ENCODE assay signal across 1 cellular context in the genomic region with DNA sequence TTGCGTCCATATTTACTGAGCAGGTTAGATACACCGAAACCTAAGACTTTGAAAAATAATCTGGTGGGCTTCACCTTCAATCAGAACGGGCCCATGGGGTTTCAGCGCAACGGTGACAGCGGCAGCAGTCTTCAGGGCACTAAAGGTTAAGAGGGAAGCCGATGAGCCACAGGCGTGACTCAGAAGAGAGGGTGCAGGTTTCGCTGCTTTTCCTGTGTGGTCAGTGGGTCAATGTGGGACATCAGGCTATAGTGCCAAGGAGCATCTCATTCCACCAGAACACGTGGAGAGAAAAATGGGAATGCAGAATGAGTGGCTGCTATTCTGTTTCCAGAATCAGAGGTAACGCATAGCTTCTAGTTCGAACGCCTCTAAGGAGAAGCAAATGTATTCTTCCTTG.
TF ChIP-seq lines count a peak whose summit lies in the region.

No MANE protein-coding gene starts in this region.

TF ChIP-seq in H1, 55 proteins besides CTCF, POLR2A, EP300 and RAD21:
- no peak for TF ChIP-seq KDM5A (IDR thresholded peaks at IDR 0.05; ENCODE audit: low read length)
- TF ChIP-seq CREB1 (IDR thresholded peaks at IDR 0.05): no peak
- TF ChIP-seq FOSL1 (IDR thresholded peaks at IDR 0.05; ENCODE audit: insufficient read depth, low read depth, low read length): no peak
- TF ChIP-seq SIN3A (conservative IDR thresholded peaks at IDR 0.05 in 1 of 2, IDR thresholded peaks at IDR 0.05 in 1 of 2; ENCODE audit: low read depth in 1 of 2, low read length in 2 of 2): no peak
- TF ChIP-seq YY1 (IDR thresholded peaks at IDR 0.05; ENCODE audit: low read depth, low read length): no peak
- TF ChIP-seq BCL11A (IDR thresholded peaks at IDR 0.05; ENCODE audit: low read depth in 2 of 2, low read length in 2 of 2): no peak
- no peak for TF ChIP-seq JUND (IDR thresholded peaks at IDR 0.05; ENCODE audit: low read length)
- TF ChIP-seq, protein P1, sequence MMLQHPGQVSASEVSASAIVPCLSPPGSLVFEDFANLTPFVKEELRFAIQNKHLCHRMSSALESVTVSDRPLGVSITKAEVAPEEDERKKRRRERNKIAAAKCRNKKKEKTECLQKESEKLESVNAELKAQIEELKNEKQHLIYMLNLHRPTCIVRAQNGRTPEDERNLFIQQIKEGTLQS (IDR thresholded peaks at IDR 0.05; ENCODE audit: insufficient read depth, low read depth, low read length): no peak
- TF ChIP-seq, protein P2, sequence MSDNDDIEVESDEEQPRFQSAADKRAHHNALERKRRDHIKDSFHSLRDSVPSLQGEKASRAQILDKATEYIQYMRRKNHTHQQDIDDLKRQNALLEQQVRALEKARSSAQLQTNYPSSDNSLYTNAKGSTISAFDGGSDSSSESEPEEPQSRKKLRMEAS (IDR thresholded peaks at IDR 0.05): no peak
- TF ChIP-seq CBX8 (IDR thresholded peaks at IDR 0.05; ENCODE audit: borderline replicate concordance, low read depth, low read length): no peak
- no peak for TF ChIP-seq KDM4A (IDR thresholded peaks at IDR 0.05; ENCODE audit: low read depth, low read length, severe bottlenecking)
- TF ChIP-seq RXRA (IDR thresholded peaks at IDR 0.05; ENCODE audit: insufficient read depth, low read depth, low read length): no peak
- TF ChIP-seq GABPA (IDR thresholded peaks at IDR 0.05; ENCODE audit: borderline replicate concordance, insufficient read depth, low read length): no peak
TF ChIP-seq in H1: peak in this region for 0.
